ENCODE assay signal across 20 cellular contexts in the genomic region with DNA sequence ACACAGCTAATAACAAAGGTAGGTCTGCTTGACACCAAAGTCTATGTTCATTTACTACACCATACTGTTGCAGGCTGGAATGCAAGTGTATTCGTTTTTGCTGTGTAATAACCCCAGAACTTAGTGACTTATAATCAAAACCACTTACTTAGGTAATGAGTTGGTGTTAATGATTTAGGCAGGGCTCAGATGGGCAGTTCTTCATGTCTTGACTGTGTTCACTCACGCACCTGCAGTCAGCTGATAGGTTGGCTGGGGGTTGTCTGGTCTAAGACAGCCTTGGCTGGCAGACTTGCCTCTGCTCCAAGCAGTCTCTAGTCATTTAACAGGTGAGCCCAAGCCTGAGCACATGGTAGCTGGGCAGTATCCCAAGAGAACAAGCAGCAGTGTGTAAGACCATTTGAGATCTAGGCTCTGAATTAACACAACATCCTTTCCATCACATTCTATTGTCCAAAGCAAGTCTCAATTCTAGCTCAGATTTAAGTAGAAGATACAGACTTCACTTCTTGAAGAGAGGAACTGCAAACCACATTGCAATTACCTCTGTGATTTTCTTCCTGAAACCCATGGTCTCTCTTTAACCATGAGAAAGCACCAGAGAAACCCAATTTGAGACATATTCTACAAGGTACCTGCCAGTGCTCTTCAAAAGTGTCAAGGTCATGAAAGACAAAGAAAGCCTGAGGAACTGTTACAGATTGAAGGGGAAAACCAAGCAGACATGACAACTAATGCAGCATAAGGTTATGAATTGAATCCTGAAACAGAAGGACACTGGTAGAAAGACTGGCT. TPM values are rescaled to one million over a fixed set of nuclear protein-coding genes. Genes with fewer than 3 reads are reported as not detected.
DNase-seq lines count a peak whose midpoint lies in the region; ATAC-seq and TF ChIP-seq lines count a peak whose summit lies in the region.
"Had no signal": no experiment of that assay in that cellular context is flagged by ENCODE, and none has a peak within 500 bp of the region (broad histone marks: within the 10 kb centered on the region; RNA-seq: fewer than 3 reads in every experiment).

No MANE protein-coding gene starts in this region.

- ATAC-seq in GM19324 (IDR thresholded peaks at IDR 0.05; ENCODE audit: low FRiP score, unreplicated experiment) (peak; percentile 86), HG02759 (IDR thresholded peaks at IDR 0.05; ENCODE audit: unreplicated experiment) (peak; percentile 90), HG03469 (IDR thresholded peaks at IDR 0.05; ENCODE audit: unreplicated experiment) (peak; percentile 38), HG02885 (IDR thresholded peaks at IDR 0.05; ENCODE audit: poor library complexity, unreplicated experiment) (no peak), HG02970 (IDR thresholded peaks at IDR 0.05; ENCODE audit: low FRiP score, unreplicated experiment) (no peak)
- ATAC-seq: activated CD8-positive, alpha-beta T cell treated with anti-CD3 and anti-CD28 coated beads, Interleukin-2, amount 10 ng/mL, durations not matched to agents 7 days and 5 days had no signal

- no peak overlapping the region for H3K4me3 Mint-ChIP-seq in activated T-helper 1 cell treated with anti-CD3 and anti-CD28 coated beads, Interleukin-12 subunit alpha, Interleukin-12 subunit beta, Interleukin-2, Interleukin-4 antibody, amounts not matched to agents 30 ng/mL and 10 ng/mL and 1 ng/mL, durations not matched to agents 14 hours and 24 hours and 36 hours
- H3K4me3 Mint-ChIP-seq: activated CD8-positive, alpha-beta T cell treated with anti-CD3 and anti-CD28 coated beads, Interleukin-2, amount 10 ng/mL, durations not matched to agents 7 days and 5 days had no signal

- no peak for DNase-seq in activated T-helper 1 cell treated with anti-CD3 and anti-CD28 coated beads, Interleukin-12 subunit alpha, Interleukin-12 subunit beta, Interleukin-2, Interleukin-4 antibody, amounts not matched to agents 30 ng/mL and 10 ng/mL and 1 ng/mL, durations not matched to agents 14 hours and 24 hours and 36 hours (ENCODE audit: low spot score)
- DNase-seq in middle frontal gyrus (ENCODE audit: extremely low spot score, low spot score) = no peak
- DNase-seq: activated CD8-positive, alpha-beta T cell treated with anti-CD3 and anti-CD28 coated beads, Interleukin-2, amount 10 ng/mL, durations not matched to agents 7 days and 5 days; amygdala; GDM1; islet precursor cell; midbrain; NCI-H1105 treated with DMSO at 0.1 percent for 48 hours; NCI-H345; stimulated activated CD4-positive, alpha-beta T cell treated with anti-CD3 and anti-CD28 coated beads, Interleukin-4, amount 100 ng/mL, for 1 hour had no signal

- H3K36me3 Mint-ChIP-seq in activated T-helper 1 cell treated with anti-CD3 and anti-CD28 coated beads, Interleukin-12 subunit alpha, Interleukin-12 subunit beta, Interleukin-2, Interleukin-4 antibody, amounts not matched to agents 30 ng/mL and 10 ng/mL and 1 ng/mL, durations not matched to agents 14 hours and 24 hours and 36 hours (ENCODE audit: low read depth) = no peaks in the 10 kb centered on the region

- H3K27ac Mint-ChIP-seq in activated T-helper 1 cell treated with anti-CD3 and anti-CD28 coated beads, Interleukin-12 subunit alpha, Interleukin-12 subunit beta, Interleukin-2, Interleukin-4 antibody, amounts not matched to agents 30 ng/mL and 10 ng/mL and 1 ng/mL, durations not matched to agents 14 hours and 24 hours and 36 hours = no peak overlapping the region
- H3K27ac Mint-ChIP-seq: activated CD8-positive, alpha-beta T cell treated with anti-CD3 and anti-CD28 coated beads, Interleukin-2, amount 10 ng/mL, durations not matched to agents 7 days and 5 days; activated T-helper 2 cell treated with anti-CD3 and anti-CD28 coated beads, Interferon-gamma antibody, Interleukin-2, Interleukin-4, amounts not matched to agents 10 μg/mL and 5 μg/mL and 100 μg/mL, durations not matched to agents 14 hours and 24 hours and 36 hours had no signal

- peak overlapping the region; percentile 28 for H3K27ac ChIP-seq in 22Rv1
- H3K27ac ChIP-seq: SK-N-MC had no signal

- H3K9me3 Mint-ChIP-seq in activated T-helper 1 cell treated with anti-CD3 and anti-CD28 coated beads, Interleukin-12 subunit alpha, Interleukin-12 subunit beta, Interleukin-2, Interleukin-4 antibody, amounts not matched to agents 30 ng/mL and 10 ng/mL and 1 ng/mL, durations not matched to agents 14 hours and 24 hours and 36 hours = no peaks in the 10 kb centered on the region
- H3K9me3 Mint-ChIP-seq: activated T-helper 2 cell treated with anti-CD3 and anti-CD28 coated beads, Interferon-gamma antibody, Interleukin-2, Interleukin-4, amounts not matched to agents 10 μg/mL and 5 μg/mL and 100 μg/mL, durations not matched to agents 14 hours and 24 hours and 36 hours had no signal

- intact Hi-C loops in activated T-helper 1 cell treated with anti-CD3 and anti-CD28 coated beads, Interleukin-12 subunit alpha, Interleukin-12 subunit beta, Interleukin-2, Interleukin-4 antibody, amounts not matched to agents 30 ng/mL and 10 ng/mL and 1 ng/mL, durations not matched to agents 14 hours and 24 hours and 36 hours (cut with micrococcal nuclease) = no loop called here

- H3K4me1 Mint-ChIP-seq in activated T-helper 1 cell treated with anti-CD3 and anti-CD28 coated beads, Interleukin-12 subunit alpha, Interleukin-12 subunit beta, Interleukin-2, Interleukin-4 antibody, amounts not matched to agents 30 ng/mL and 10 ng/mL and 1 ng/mL, durations not matched to agents 14 hours and 24 hours and 36 hours (ENCODE audit: low read depth) = no peaks in the 10 kb centered on the region

- TF ChIP-seq CTCF in 22Rv1 (IDR thresholded peaks at IDR 0.05) = no peak

- peaks cover 30% of the 10 kb centered on the region for H3K27me3 Mint-ChIP-seq in activated T-helper 1 cell treated with anti-CD3 and anti-CD28 coated beads, Interleukin-12 subunit alpha, Interleukin-12 subunit beta, Interleukin-2, Interleukin-4 antibody, amounts not matched to agents 30 ng/mL and 10 ng/mL and 1 ng/mL, durations not matched to agents 14 hours and 24 hours and 36 hours (ENCODE audit: insufficient read depth)

RNA-seq across cellular contexts. Expression of gene DCLK3, which starts 13.3 kb away (rescaled TPM):
- not detected in 2 replicates for total RNA-seq in activated T-helper 1 cell treated with anti-CD3 and anti-CD28 coated beads, Interleukin-12 subunit alpha, Interleukin-12 subunit beta, Interleukin-2, Interleukin-4 antibody, amounts not matched to agents 30 ng/mL and 10 ng/mL and 1 ng/mL, durations not matched to agents 14 hours and 24 hours and 36 hours
- total RNA-seq: activated CD8-positive, alpha-beta T cell treated with anti-CD3 and anti-CD28 coated beads, Interleukin-2, amount 10 ng/mL, durations not matched to agents 7 days and 5 days; activated T-helper 2 cell treated with anti-CD3 and anti-CD28 coated beads, Interferon-gamma antibody, Interleukin-2, Interleukin-4, amounts not matched to agents 10 μg/mL and 5 μg/mL and 100 μg/mL, durations not matched to agents 14 hours and 24 hours and 36 hours; glomerular endothelial cell; ureter had no signal

Comparison
In these comparisons a context has a peak if more than half of its experiments do, and no peak if none do; other contexts are left out.
1. ATAC-seq: peak in GM19324 (single experiment), HG02759 (single experiment) and HG03469 (single experiment); none in HG02885 (single experiment) and HG02970 (single experiment).